ENCODE assay signal across 12 cellular contexts in the genomic region with DNA sequence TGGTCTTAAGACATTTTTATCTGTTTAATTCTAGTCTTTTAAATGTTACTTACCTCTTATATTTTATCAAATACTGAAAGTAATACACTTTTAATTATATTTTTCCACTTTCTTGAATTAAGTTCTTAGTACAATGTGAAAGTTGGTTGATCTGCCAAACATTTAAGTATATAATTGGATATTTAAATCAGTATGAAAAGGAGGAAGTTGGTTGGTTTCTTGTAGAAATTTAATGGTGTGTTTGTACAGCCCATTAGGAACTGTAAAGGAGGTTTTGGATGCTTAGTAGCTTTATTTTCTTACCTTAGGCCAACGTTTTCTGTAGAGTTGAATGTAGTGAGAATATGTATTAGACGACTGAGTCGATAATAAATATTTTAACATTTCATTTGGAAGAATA. TPM values are rescaled to one million over a fixed set of nuclear protein-coding genes. Genes with fewer than 3 reads are reported as not detected.
DNase-seq lines count a peak whose midpoint lies in the region; ATAC-seq and TF ChIP-seq lines count a peak whose summit lies in the region.
"Had no signal": no experiment of that assay in that cellular context is flagged by ENCODE, and none has a peak within 500 bp of the region (broad histone marks: within the 10 kb centered on the region; RNA-seq: fewer than 3 reads in every experiment).

No MANE protein-coding gene starts in this region.

- H3F3A ChIP-seq in DOHH2 (ENCODE audit: control insufficient read depth, insufficient read depth): peaks cover 25% of the 10 kb centered on the region

- H3K4me3 ChIP-seq in ACC112 (ENCODE audit: low read depth, low read length): peak overlapping the region; percentile 35; the same call in 1 of the 2 replicates
- peak overlapping the region; percentile 50 for H3K4me3 ChIP-seq in DOHH2 (ENCODE audit: low read length)
- H3K4me3 ChIP-seq: neural progenitor cell, PC-9 had no signal

- H3K27ac ChIP-seq in ACC112 (ENCODE audit: low read depth, low read length) (peak overlapping the region; percentile 34; the same call in 1 of the 2 replicates), DOHH2 (ENCODE audit: low read depth, low read length) (peak overlapping the region; percentile 63)
- H3K27ac ChIP-seq: neural progenitor cell had no signal

- CTCF ChIA-PET in T-cell (lab: Charles Lee): interaction anchor here (0.5 to 1.1 kb wide), 4 partner anchors 9 to 201 kb away, joined by 3 to 6 read pairs (median 4); no protein-coding TSS in a partner anchor

- H3K4me1 ChIP-seq in ACC112 (ENCODE audit: control insufficient read depth, insufficient read depth, low read length, unreplicated experiment) (peaks cover 57% of the 10 kb centered on the region), DOHH2 (ENCODE audit: control insufficient read depth, low read length) (peaks cover 67% of the 10 kb centered on the region)

- H3K27ac Mint-ChIP-seq in T-cell (peak overlapping the region; percentile 85 to 92), immature natural killer cell (peak overlapping the region; percentile 58 to 92 (median 87))
- H3K27ac Mint-ChIP-seq: neural progenitor cell had no signal

- H3K27me3 ChIP-seq in ACC112 (ENCODE audit: insufficient read depth, low read length) (no peaks in the 10 kb centered on the region), DOHH2 (ENCODE audit: control insufficient read depth, low read length) (no peaks in the 10 kb centered on the region)
- H3K27me3 ChIP-seq: neural progenitor cell had no signal

- no peak overlapping the region for H2AFZ ChIP-seq in ACC112 (ENCODE audit: low read length, unreplicated experiment)
- H2AFZ ChIP-seq: neural progenitor cell, PC-9 had no signal

- H3K36me3 ChIP-seq in ACC112 (ENCODE audit: insufficient read depth, low read length): no peaks in the 10 kb centered on the region
- H3K36me3 ChIP-seq in DOHH2 (ENCODE audit: control insufficient read depth, low read length): no peaks in the 10 kb centered on the region
- H3K36me3 ChIP-seq: neural progenitor cell had no signal

- peaks cover 96% of the 10 kb centered on the region for H3K79me2 ChIP-seq in ACC112 (ENCODE audit: control insufficient read depth, insufficient read depth, low read length, unreplicated experiment)
- peaks cover 99% of the 10 kb centered on the region for H3K79me2 ChIP-seq in DOHH2 (ENCODE audit: control insufficient read depth, low read length)

- peaks cover 20% of the 10 kb centered on the region for H4K20me1 ChIP-seq in DOHH2 (ENCODE audit: control insufficient read depth, insufficient read depth, low read depth, low read length)

- no peaks in the 10 kb centered on the region for H3K27me3 Mint-ChIP-seq in T-cell
- H3K27me3 Mint-ChIP-seq in immature natural killer cell (ENCODE audit: low read depth in 3 of 3): peaks cover 0 to 8% (median 3%) of the 10 kb centered on the region in 3 donors

- no peaks in the 10 kb centered on the region for H3K9me3 Mint-ChIP-seq in T-cell
- no peaks in the 10 kb centered on the region for H3K9me3 Mint-ChIP-seq in immature natural killer cell
- H3K9me3 Mint-ChIP-seq: neural progenitor cell had no signal

- H3K9me3 ChIP-seq in DOHH2 (ENCODE audit: control insufficient read depth, insufficient read depth, low read length): no peaks in the 10 kb centered on the region

- H3K36me3 Mint-ChIP-seq in T-cell: no peaks in the 10 kb centered on the region
- no peaks in the 10 kb centered on the region for H3K36me3 Mint-ChIP-seq in immature natural killer cell

- no peak for TF ChIP-seq CTCF in DOHH2 (IDR thresholded peaks at IDR 0.05; ENCODE audit: low read depth, low read length, poor library complexity, severe bottlenecking)

- DNase-seq in T-cell: no peak
- DNase-seq in immature natural killer cell: no peak
- no peak for DNase-seq in hypothalamus (lab: John Stamatoyannopoulos, UW)
- no peak for DNase-seq in left lobe of liver (ENCODE audit: low spot score)
- DNase-seq in SHP77 treated with DMSO at 0.1 percent for 48 hours (lab: John Stamatoyannopoulos, UW): no peak
- DNase-seq in HCEC 1CT: no peak
- DNase-seq: activated CD4-positive, alpha-beta T cell treated with anti-CD3 and anti-CD28 coated beads, Interleukin-2, amount 50 U/mL, for 48 hours; NCI-H2029; PC-9 had no signal

- POLR2A ChIA-PET in T-cell (lab: Charles Lee): no interaction called here

- peaks cover 72 to 83% (median 78%) of the 10 kb centered on the region in 3 donors for H3K4me1 Mint-ChIP-seq in T-cell
- H3K4me1 Mint-ChIP-seq in immature natural killer cell: peaks cover 77 to 92% of the 10 kb centered on the region in 2 donors

- no peak for ATAC-seq in T-cell (replicated peaks in 1 of 4)
- ATAC-seq in left lobe of liver: no peak

- H3K4me3 Mint-ChIP-seq in T-cell: peak overlapping the region; percentile 64 to 74 (median 69)
- H3K4me3 Mint-ChIP-seq in immature natural killer cell: peak overlapping the region; percentile 63 to 92 (median 71)
- H3K4me3 Mint-ChIP-seq: neural progenitor cell had no signal

- H3K4me2 ChIP-seq in DOHH2 (ENCODE audit: low read length): peak overlapping the region; percentile 71
- H3K4me2 ChIP-seq: neural progenitor cell, PC-9 had no signal

- H3K9me2 ChIP-seq in DOHH2 (replicated peaks; ENCODE audit: control insufficient read depth, low read length): no peaks in the 10 kb centered on the region

RNA-seq across cellular contexts. Expression of gene NFATC3, which starts 5.4 kb away (rescaled TPM):
- total RNA-seq in T-cell: 100 to 1,000 TPM; 111 to 144 (median 116) TPM
- 100 to 1,000 TPM in 2 of 3 donors, 10 to 100 TPM in 1; 66.5 to 160 (median 119) TPM for polyA plus RNA-seq in immature natural killer cell
- 27.6 TPM for total RNA-seq in left lobe of liver
